ENCODE assay signal across 1 cellular context in the genomic region with DNA sequence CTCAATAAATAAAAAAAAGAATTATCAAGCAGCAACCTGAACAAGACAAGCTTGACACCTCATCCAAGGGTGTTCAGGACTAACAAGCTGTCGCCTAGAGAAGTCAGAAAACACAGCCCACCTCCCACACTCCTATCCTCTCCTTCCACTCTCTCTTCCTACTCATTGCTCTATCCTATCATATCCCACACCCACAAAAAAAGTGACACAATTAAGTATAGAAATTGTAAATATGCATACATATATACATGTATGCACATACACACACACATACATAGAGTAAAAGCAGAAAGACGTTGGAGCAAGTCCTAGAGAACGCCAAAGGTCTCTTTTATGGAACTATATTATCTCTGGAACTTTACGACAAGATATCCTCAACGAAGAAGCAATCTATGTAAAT.
TF ChIP-seq lines count a peak whose summit lies in the region.

No MANE protein-coding gene starts in this region.

TF ChIP-seq in K562, 482 proteins besides CTCF, POLR2A, EP300 and RAD21 (continued from another document):
- TF ChIP-seq, protein P1, sequence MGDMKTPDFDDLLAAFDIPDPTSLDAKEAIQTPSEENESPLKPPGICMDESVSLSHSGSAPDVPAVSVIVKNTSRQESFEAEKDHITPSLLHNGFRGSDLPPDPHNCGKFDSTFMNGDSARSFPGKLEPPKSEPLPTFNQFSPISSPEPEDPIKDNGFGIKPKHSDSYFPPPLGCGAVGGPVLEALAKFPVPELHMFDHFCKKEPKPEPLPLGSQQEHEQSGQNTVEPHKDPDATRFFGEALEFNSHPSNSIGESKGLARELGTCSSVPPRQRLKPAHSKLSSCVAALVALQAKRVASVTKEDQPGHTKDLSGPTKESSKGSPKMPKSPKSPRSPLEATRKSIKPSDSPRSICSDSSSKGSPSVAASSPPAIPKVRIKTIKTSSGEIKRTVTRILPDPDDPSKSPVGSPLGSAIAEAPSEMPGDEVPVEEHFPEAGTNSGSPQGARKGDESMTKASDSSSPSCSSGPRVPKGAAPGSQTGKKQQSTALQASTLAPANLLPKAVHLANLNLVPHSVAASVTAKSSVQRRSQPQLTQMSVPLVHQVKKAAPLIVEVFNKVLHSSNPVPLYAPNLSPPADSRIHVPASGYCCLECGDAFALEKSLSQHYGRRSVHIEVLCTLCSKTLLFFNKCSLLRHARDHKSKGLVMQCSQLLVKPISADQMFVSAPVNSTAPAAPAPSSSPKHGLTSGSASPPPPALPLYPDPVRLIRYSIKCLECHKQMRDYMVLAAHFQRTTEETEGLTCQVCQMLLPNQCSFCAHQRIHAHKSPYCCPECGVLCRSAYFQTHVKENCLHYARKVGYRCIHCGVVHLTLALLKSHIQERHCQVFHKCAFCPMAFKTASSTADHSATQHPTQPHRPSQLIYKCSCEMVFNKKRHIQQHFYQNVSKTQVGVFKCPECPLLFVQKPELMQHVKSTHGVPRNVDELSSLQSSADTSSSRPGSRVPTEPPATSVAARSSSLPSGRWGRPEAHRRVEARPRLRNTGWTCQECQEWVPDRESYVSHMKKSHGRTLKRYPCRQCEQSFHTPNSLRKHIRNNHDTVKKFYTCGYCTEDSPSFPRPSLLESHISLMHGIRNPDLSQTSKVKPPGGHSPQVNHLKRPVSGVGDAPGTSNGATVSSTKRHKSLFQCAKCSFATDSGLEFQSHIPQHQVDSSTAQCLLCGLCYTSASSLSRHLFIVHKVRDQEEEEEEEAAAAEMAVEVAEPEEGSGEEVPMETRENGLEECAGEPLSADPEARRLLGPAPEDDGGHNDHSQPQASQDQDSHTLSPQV (IDR thresholded peaks at IDR 0.05): peak; percentile 42; the same call in 1 of the 2 replicates
- no peak for TF ChIP-seq SIRT6 (IDR thresholded peaks at IDR 0.05; ENCODE audit: low read depth, low read length)
- TF ChIP-seq NBN (IDR thresholded peaks at IDR 0.05; ENCODE audit: low read depth): 0 out of 2 replicates have a peak, but pooled peaks have one; percentile 13
- TF ChIP-seq ZNF57 (CRISPR knock-in tag; IDR thresholded peaks at IDR 0.05): no peak
- 0 out of 2 replicates have a peak, but pooled peaks have one; percentile 12 for TF ChIP-seq BCOR (IDR thresholded peaks at IDR 0.05)
- TF ChIP-seq, protein P2, sequence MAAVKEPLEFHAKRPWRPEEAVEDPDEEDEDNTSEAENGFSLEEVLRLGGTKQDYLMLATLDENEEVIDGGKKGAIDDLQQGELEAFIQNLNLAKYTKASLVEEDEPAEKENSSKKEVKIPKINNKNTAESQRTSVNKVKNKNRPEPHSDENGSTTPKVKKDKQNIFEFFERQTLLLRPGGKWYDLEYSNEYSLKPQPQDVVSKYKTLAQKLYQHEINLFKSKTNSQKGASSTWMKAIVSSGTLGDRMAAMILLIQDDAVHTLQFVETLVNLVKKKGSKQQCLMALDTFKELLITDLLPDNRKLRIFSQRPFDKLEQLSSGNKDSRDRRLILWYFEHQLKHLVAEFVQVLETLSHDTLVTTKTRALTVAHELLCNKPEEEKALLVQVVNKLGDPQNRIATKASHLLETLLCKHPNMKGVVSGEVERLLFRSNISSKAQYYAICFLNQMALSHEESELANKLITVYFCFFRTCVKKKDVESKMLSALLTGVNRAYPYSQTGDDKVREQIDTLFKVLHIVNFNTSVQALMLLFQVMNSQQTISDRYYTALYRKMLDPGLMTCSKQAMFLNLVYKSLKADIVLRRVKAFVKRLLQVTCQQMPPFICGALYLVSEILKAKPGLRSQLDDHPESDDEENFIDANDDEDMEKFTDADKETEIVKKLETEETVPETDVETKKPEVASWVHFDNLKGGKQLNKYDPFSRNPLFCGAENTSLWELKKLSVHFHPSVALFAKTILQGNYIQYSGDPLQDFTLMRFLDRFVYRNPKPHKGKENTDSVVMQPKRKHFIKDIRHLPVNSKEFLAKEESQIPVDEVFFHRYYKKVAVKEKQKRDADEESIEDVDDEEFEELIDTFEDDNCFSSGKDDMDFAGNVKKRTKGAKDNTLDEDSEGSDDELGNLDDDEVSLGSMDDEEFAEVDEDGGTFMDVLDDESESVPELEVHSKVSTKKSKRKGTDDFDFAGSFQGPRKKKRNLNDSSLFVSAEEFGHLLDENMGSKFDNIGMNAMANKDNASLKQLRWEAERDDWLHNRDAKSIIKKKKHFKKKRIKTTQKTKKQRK (IDR thresholded peaks at IDR 0.05; ENCODE audit: borderline replicate concordance, low read depth, low read length): no peak
- TF ChIP-seq NKRF (IDR thresholded peaks at IDR 0.05; ENCODE audit: borderline replicate concordance): 0 out of 2 replicates have a peak, but pooled peaks have one; percentile 46
- TF ChIP-seq CSDE1 (IDR thresholded peaks at IDR 0.05): 0 out of 4 replicates have a peak, but pooled peaks of 1 of the 2 experiments have one; percentile 8
- peak; percentile 49; the same call in 1 of the 2 replicates for TF ChIP-seq ELF4 (CRISPR knock-in tag; IDR thresholded peaks at IDR 0.05)
- 0 out of 4 replicates have a peak, but pooled peaks of 1 of the 2 experiments have one; percentile 4 for TF ChIP-seq TRIM24 (IDR thresholded peaks at IDR 0.05)
- TF ChIP-seq HCFC1 (IDR thresholded peaks at IDR 0.05; ENCODE audit: low read depth, low read length): no peak
- TF ChIP-seq RFX1 (IDR thresholded peaks at IDR 0.05): 0 out of 2 replicates have a peak, but pooled peaks have one; percentile 10
- TF ChIP-seq EHMT2 (IDR thresholded peaks at IDR 0.05): peak; percentile 63; the same call in 1 of the 2 replicates
- TF ChIP-seq KDM5B (IDR thresholded peaks at IDR 0.05; ENCODE audit: insufficient replicate concordance, low read depth, low read length): peak; percentile 40
- TF ChIP-seq RBM34 (IDR thresholded peaks at IDR 0.05; ENCODE audit: borderline replicate concordance, insufficient read depth, low read length): no peak
- TF ChIP-seq SUPT5H (IDR thresholded peaks at IDR 0.05): peak; percentile 48; the same call in 1 of the 2 replicates
- peak; percentile 26; the same call in 1 of the 2 replicates for TF ChIP-seq ZNF589 (CRISPR knock-in tag; IDR thresholded peaks at IDR 0.05; ENCODE audit: low read depth)
- TF ChIP-seq MTA1 (IDR thresholded peaks at IDR 0.05; ENCODE audit: borderline replicate concordance): 0 out of 2 replicates have a peak, but pooled peaks have one; percentile 26
- 0 out of 2 replicates have a peak, but pooled peaks have one; percentile 39 for TF ChIP-seq MTA3 (IDR thresholded peaks at IDR 0.05; ENCODE audit: borderline replicate concordance)
